ENCODE assay signal across 8 cellular contexts in the genomic region with DNA sequence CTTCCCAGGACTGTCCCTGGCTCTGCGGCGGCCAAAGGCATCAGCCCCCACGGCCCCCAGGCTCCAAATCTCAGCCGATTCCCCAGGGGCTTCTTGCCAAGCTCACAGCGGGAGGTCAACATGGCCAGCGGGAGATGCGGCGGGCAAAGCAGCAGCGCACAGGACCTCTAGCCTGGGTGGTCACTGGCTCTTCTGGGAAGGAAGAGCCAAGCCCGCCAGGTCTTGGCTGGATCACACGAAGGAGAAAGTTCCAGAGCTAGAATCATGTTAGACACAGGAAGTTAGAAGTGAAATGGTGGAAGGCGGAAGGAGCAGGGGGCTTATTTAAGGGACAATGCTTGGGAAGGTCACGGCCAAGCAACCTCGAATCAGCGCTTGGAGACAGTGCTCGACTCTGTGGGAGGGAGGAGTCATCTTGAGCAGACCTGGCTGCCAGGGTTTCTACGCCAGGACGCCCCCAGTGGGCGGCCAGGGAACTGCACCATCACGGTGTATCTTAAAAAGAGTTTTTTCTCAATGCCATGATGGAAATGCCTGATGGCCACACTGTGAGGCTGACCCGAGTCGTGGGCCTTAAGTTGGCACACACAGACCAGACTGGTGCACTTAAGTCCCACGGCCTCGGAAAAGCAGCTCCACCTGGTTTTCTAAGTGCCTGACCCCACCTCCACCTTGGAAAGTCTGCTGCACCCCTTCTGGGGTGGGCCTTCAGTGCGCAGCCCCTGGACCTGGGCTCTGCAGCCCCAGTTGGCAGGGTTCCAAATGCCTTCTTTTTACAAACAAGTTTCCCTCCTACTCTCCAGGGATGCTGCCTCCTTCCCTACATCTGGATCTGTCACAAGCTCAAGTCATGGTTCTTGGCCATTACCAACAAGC. TPM values are rescaled to one million over a fixed set of nuclear protein-coding genes. Genes with fewer than 3 reads are reported as not detected.
DNase-seq lines count a peak whose midpoint lies in the region; TF ChIP-seq lines count a peak whose summit lies in the region.

No MANE protein-coding gene starts in this region.

- TF ChIP-seq CTCF in SK-N-SH (IDR thresholded peaks at IDR 0.05) (peak; percentile 87), glutamatergic neuron (IDR thresholded peaks at IDR 0.05; ENCODE audit: partially characterized antibody, unreplicated experiment) (peak; percentile 98)

- H3K27ac Mint-ChIP-seq in activated naive CD4-positive, alpha-beta T cell treated with anti-CD3 and anti-CD28 coated beads, Interleukin-2, amount 10 ng/mL, durations not matched to agents 7 days and 5 days = no peak overlapping the region
- peak overlapping the region; percentile 72 for H3K27ac Mint-ChIP-seq in glutamatergic neuron (ENCODE audit: unreplicated experiment)

- H3K27me3 Mint-ChIP-seq in activated naive CD4-positive, alpha-beta T cell treated with anti-CD3 and anti-CD28 coated beads, Interleukin-2, amount 10 ng/mL, durations not matched to agents 7 days and 5 days = no peaks in the 10 kb centered on the region
- H3K27me3 Mint-ChIP-seq in glutamatergic neuron (ENCODE audit: unreplicated experiment) = peaks cover 15% of the 10 kb centered on the region

- no peak overlapping the region for H3K4me3 Mint-ChIP-seq in activated naive CD4-positive, alpha-beta T cell treated with anti-CD3 and anti-CD28 coated beads, Interleukin-2, amount 10 ng/mL, durations not matched to agents 7 days and 5 days
- H3K4me3 Mint-ChIP-seq in glutamatergic neuron (ENCODE audit: unreplicated experiment) = no peak overlapping the region

- H3K4me1 ChIP-seq in HUES6 (ENCODE audit: control insufficient read depth, insufficient read depth, low read length) = peaks cover 33% of the 10 kb centered on the region
- H3K4me1 ChIP-seq in SK-N-SH (ENCODE audit: control insufficient read depth in 1 of 2, insufficient read depth in 2 of 2, low read depth in 1 of 2, low read length in 1 of 2) = peaks cover 0 to 70% of the 10 kb centered on the region in 2 experiments; a peak in 2 of 4 replicates

- peaks cover 6% of the 10 kb centered on the region; the same call in 1 of the 2 replicates for H3K79me2 ChIP-seq in SK-N-SH (ENCODE audit: insufficient read depth)

- H3K4me2 ChIP-seq in SK-N-SH = no peak overlapping the region

- H2AFZ ChIP-seq in SK-N-SH (ENCODE audit: low read depth) = no peak overlapping the region

- H4K20me1 ChIP-seq in SK-N-SH (ENCODE audit: insufficient read depth) = peaks cover 10% of the 10 kb centered on the region; the same call in 1 of the 2 replicates

- H3K27me3 ChIP-seq in HUES6 (ENCODE audit: control insufficient read depth, insufficient read depth, low read length) (no peaks in the 10 kb centered on the region), SK-N-SH (ENCODE audit: insufficient read depth) (no peaks in the 10 kb centered on the region)

- no peak for TF ChIP-seq EP300 in SK-N-SH (IDR thresholded peaks at IDR 0.05; ENCODE audit: borderline replicate concordance in 1 of 2, low read depth in 1 of 2, low read length in 1 of 2)

- H3K27ac ChIP-seq in HUES6 (ENCODE audit: low read depth, low read length) = 0 out of 2 replicates have a peak overlapping the region, but pooled peaks have one; percentile 40
- H3K27ac ChIP-seq in SK-N-SH (ENCODE audit: low read depth in 2 of 2, low read length in 1 of 2) = peak overlapping the region in 1 of 2 experiments; percentile 85; a peak in 2 of 4 replicates

- no peaks in the 10 kb centered on the region for H3K9me2 ChIP-seq in SK-N-SH

- peak; percentile 57 for TF ChIP-seq RAD21 in SK-N-SH (IDR thresholded peaks at IDR 0.05; ENCODE audit: low read length)

- no peak overlapping the region for H3K9ac ChIP-seq in HUES6 (ENCODE audit: low read length)
- H3K9ac ChIP-seq in SK-N-SH = no peak overlapping the region

- POLR2A ChIA-PET in SK-N-SH (lab: Yijun Ruan, JAX) = no interaction called here

- H3K4me1 Mint-ChIP-seq in activated naive CD4-positive, alpha-beta T cell treated with anti-CD3 and anti-CD28 coated beads, Interleukin-2, amount 10 ng/mL, durations not matched to agents 7 days and 5 days = no peaks in the 10 kb centered on the region
- H3K4me1 Mint-ChIP-seq in glutamatergic neuron (ENCODE audit: low read depth, unreplicated experiment) = peaks cover 17% of the 10 kb centered on the region

- no peaks in the 10 kb centered on the region for H3K9me3 Mint-ChIP-seq in activated naive CD4-positive, alpha-beta T cell treated with anti-CD3 and anti-CD28 coated beads, Interleukin-2, amount 10 ng/mL, durations not matched to agents 7 days and 5 days
- H3K9me3 Mint-ChIP-seq in glutamatergic neuron (ENCODE audit: unreplicated experiment) = peaks cover 12% of the 10 kb centered on the region

- in situ Hi-C loops in Caki2 (cut with HindIII; ENCODE audit: low pct_unique_long_range_greater_than_20kb, low sequenced_read_pairs) = no loop called here

- intact Hi-C loops in posterior vena cava (cut with DNase I) = loop anchor here (1.0 to 5.0 kb wide), 3 partner anchors 50 to 311 kb away; partner anchors contain the start of gene NBL1 (in 1 of the 2)

- peaks cover 3% of the 10 kb centered on the region for H3F3A ChIP-seq in SK-N-SH (replicated peaks; ENCODE audit: insufficient read depth)

- H3K4me3 ChIP-seq in HUES6 (ENCODE audit: low read depth, low read length) (no peak overlapping the region), SK-N-SH (ENCODE audit: low read depth in 2 of 2, low read length in 1 of 2) (no peak overlapping the region; a peak in 1 of 4 replicates)

- CTCF ChIA-PET in SK-N-SH (lab: Yijun Ruan, JAX) = interaction anchor here (0.5 to 13.7 kb wide), 34 partner anchors 11 to 655 kb away, joined by 3 to 235 read pairs (median 5); partner anchors contain the start of genes AKR7A2, NBL1 and SLC66A1
- CTCF ChIA-PET in activated naive CD4-positive, alpha-beta T cell treated with anti-CD3 and anti-CD28 coated beads, Interleukin-2, amount 10 ng/mL, durations not matched to agents 7 days and 5 days (lab: Charles Lee) = interaction anchor here (0.6 to 2.2 kb wide), 8 partner anchors 10 to 312 kb away, joined by 3 to 8 read pairs (median 4); no protein-coding TSS in a partner anchor

- DNase-seq in Caki2 (ENCODE audit: low read depth) (peak; percentile 46), SK-N-SH (peak; percentile 89), glutamatergic neuron (peak; percentile 86), posterior vena cava (ENCODE audit: low spot score) (peak; percentile 93), ureter (ENCODE audit: low spot score) (peak; percentile 72), cortex of kidney (lab: John Stamatoyannopoulos, UW) (no peak)
- peak; percentile 80 for DNase-seq in activated naive CD4-positive, alpha-beta T cell treated with anti-CD3 and anti-CD28 coated beads, Interleukin-2, amount 10 ng/mL, durations not matched to agents 7 days and 5 days

- peaks cover 44% of the 10 kb centered on the region for H3K36me3 Mint-ChIP-seq in activated naive CD4-positive, alpha-beta T cell treated with anti-CD3 and anti-CD28 coated beads, Interleukin-2, amount 10 ng/mL, durations not matched to agents 7 days and 5 days
- H3K36me3 Mint-ChIP-seq in glutamatergic neuron (ENCODE audit: unreplicated experiment) = no peaks in the 10 kb centered on the region

- no peaks in the 10 kb centered on the region for H3K9me3 ChIP-seq in HUES6 (ENCODE audit: control insufficient read depth, insufficient read depth, low read depth, low read length)
- H3K9me3 ChIP-seq in SK-N-SH = no peaks in the 10 kb centered on the region

- 66% methylated on average over 15 of the region's 25 CpGs for WGBS in SK-N-SH (ENCODE audit: low lambda C conversion rate)

- H3K36me3 ChIP-seq in HUES6 (ENCODE audit: control insufficient read depth, insufficient read depth, low read length) (peaks cover 49% of the 10 kb centered on the region), SK-N-SH (replicated peaks in 1 of 2; ENCODE audit: control insufficient read depth in 1 of 2, insufficient read depth in 2 of 2, low read length in 1 of 2) (peaks cover 6 to 53% of the 10 kb centered on the region in 2 experiments)

TF ChIP-seq in SK-N-SH, 30 proteins besides CTCF, POLR2A, EP300 and RAD21 (continues in another document):
- TF ChIP-seq MXI1 (IDR thresholded peaks at IDR 0.05; ENCODE audit: low read depth, low read length) (no peak; the same call in 1 of the 2 replicates), FOXJ3 (CRISPR knock-in tag; IDR thresholded peaks at IDR 0.05) (no peak), RFX5 (IDR thresholded peaks at IDR 0.05; ENCODE audit: low read length) (no peak), RCOR1 (IDR thresholded peaks at IDR 0.05; ENCODE audit: low read length) (no peak), GATA2 (CRISPR knock-in tag; IDR thresholded peaks at IDR 0.05) (no peak)

RNA-seq across cellular contexts. Expression of gene SLC66A1, which starts 29.3 kb away (rescaled TPM):
- 23.5 and 35.2 TPM in 2 replicates for total RNA-seq in Caki2 (2014; rRNA removed; shearing (Covaris generic); ENCODE audit: low replicate concordance)
- polyA plus RNA-seq in SK-N-SH (2012; rRNA removed) = 16.9 and 19.1 TPM in 2 replicates
- polyA plus RNA-seq in SK-N-SH (2012; cell fraction: cytosol; rRNA removed) = 6.0 and 11.3 TPM in 2 replicates
- 23.0 and 23.6 TPM in 2 replicates for polyA plus RNA-seq in SK-N-SH (2012; cell fraction: nucleus; rRNA removed)
- total RNA-seq in glutamatergic neuron (ENCODE audit: unreplicated experiment) (41.1 TPM), posterior vena cava (1 to 10 TPM; 7.4 to 8.2 TPM), ureter (11.3 TPM)

RNA-seq across cellular contexts. Expression of gene AKR7A2, which starts 29.5 kb away (rescaled TPM):
- 112 and 125 TPM in 2 replicates for total RNA-seq in Caki2 (2014; rRNA removed; shearing (Covaris generic); ENCODE audit: low replicate concordance)
- 36.8 and 40.7 TPM in 2 replicates for polyA plus RNA-seq in SK-N-SH (2012; rRNA removed)
- 26.8 and 34.6 TPM in 2 replicates for polyA plus RNA-seq in SK-N-SH (2012; cell fraction: cytosol; rRNA removed)
- 25.4 and 31.4 TPM in 2 replicates for polyA plus RNA-seq in SK-N-SH (2012; cell fraction: nucleus; rRNA removed)
- total RNA-seq in glutamatergic neuron (ENCODE audit: unreplicated experiment) = 35.7 TPM
- total RNA-seq in posterior vena cava = 10 to 100 TPM; 18.8 to 29.9 TPM
- total RNA-seq in ureter = 40.8 TPM

RNA-seq across cellular contexts. Expression of gene AKR7A3, which starts 52.9 kb away (rescaled TPM):
- not detected in 2 replicates for total RNA-seq in Caki2 (2014; rRNA removed; shearing (Covaris generic); ENCODE audit: low replicate concordance)
- 0.38 and 0.54 TPM in 2 replicates for polyA plus RNA-seq in SK-N-SH (2012; rRNA removed)
- 0.04 and 0.10 TPM in 2 replicates for polyA plus RNA-seq in SK-N-SH (2012; cell fraction: cytosol; rRNA removed)
- polyA plus RNA-seq in SK-N-SH (2012; cell fraction: nucleus; rRNA removed) = 3.8 and 6.8 TPM in 2 replicates
- total RNA-seq in glutamatergic neuron (ENCODE audit: unreplicated experiment) = 1.9 TPM
- under 1 TPM; 0.67 to 0.69 TPM for total RNA-seq in posterior vena cava
- total RNA-seq in ureter = 1.8 TPM
